In the genomic region with DNA sequence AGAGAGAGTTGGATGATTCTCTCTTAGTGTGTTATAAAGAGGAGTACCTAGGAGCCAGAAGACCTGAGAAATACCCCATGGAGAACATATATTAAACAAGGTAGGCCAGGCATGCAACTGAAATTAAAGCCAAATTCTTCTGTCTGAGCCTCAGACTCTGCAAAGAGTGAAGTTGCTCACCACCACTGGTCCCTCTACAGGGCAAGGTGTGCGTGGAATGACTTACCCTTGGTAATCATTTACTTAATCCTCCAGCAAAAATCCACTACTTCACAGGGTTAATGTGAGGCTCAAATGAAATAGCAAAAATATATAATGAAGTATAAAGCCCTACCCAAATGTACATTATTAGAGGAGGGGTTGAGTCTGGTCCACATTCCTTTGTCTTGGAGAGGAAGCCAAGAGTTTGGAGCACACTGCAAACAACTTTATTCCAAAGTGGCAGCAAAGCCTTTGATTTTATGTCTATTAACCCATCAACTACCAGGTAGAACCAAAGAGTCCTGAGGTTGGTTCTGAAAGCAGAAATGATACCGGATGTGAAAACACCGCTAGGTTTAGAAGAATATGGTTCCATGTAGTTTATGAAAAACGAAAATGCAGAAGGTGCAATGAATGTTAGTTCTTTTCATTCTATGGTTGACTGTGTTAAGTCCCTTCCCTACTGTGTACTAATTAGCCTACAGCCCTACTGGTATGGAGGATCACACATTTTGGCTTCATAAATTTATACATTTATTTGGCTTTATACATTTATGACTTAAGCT, we compare ENCODE assay signal across 15 cellular contexts. TPM values are rescaled to one million over a fixed set of nuclear protein-coding genes. Genes with fewer than 3 reads are reported as not detected.
DNase-seq lines count a peak whose midpoint lies in the region; ATAC-seq and FAIRE-seq lines count a peak whose summit lies in the region.
"Had no signal": no experiment of that assay in that cellular context is flagged by ENCODE, and none has a peak within 500 bp of the region (broad histone marks: within the 10 kb centered on the region; RNA-seq: fewer than 3 reads in every experiment).

No MANE protein-coding gene starts in this region.

- peaks cover 19 to 33% of the 10 kb centered on the region in 2 donors for H3K36me3 Mint-ChIP-seq in activated T-cell treated with anti-CD3 and anti-CD28 coated beads, Interleukin-2, amount 50 U/mL, for 72 hours (ENCODE audit: insufficient read depth in 2 of 2)
- peaks cover 32 to 47% of the 10 kb centered on the region in 2 donors for H3K36me3 Mint-ChIP-seq in stimulated activated naive B cell treated with anti-CD40 and anti-IgM and Interleukin-4, amounts not matched to agents 10 μg/mL and 1 μg/mL and 100 μg/mL, for 72 hours
- H3K36me3 Mint-ChIP-seq in T-helper 2 cell treated with Interferon-gamma antibody and Interleukin-4, amounts not matched to agents 5 μg/mL and 100 μg/mL, for 36 hours (ENCODE audit: low read depth) = peaks cover 64% of the 10 kb centered on the region

- no peaks in the 10 kb centered on the region for H3K9me3 Mint-ChIP-seq in activated T-cell treated with anti-CD3 and anti-CD28 coated beads, Interleukin-2, amount 50 U/mL, for 72 hours
- no peaks in the 10 kb centered on the region for H3K9me3 Mint-ChIP-seq in stimulated activated naive B cell treated with anti-CD40 and anti-IgM and Interleukin-4, amounts not matched to agents 10 μg/mL and 1 μg/mL and 100 μg/mL, for 72 hours
- no peaks in the 10 kb centered on the region for H3K9me3 Mint-ChIP-seq in T-helper 2 cell treated with Interferon-gamma antibody and Interleukin-4, amounts not matched to agents 5 μg/mL and 100 μg/mL, for 36 hours
- H3K9me3 Mint-ChIP-seq: type B pancreatic cell had no signal

- H3K4me1 Mint-ChIP-seq in activated T-cell treated with anti-CD3 and anti-CD28 coated beads, Interleukin-2, amount 50 U/mL, for 72 hours (ENCODE audit: low read depth) = no peaks in the 10 kb centered on the region
- peaks cover 18 to 29% of the 10 kb centered on the region in 2 donors for H3K4me1 Mint-ChIP-seq in stimulated activated naive B cell treated with anti-CD40 and anti-IgM and Interleukin-4, amounts not matched to agents 10 μg/mL and 1 μg/mL and 100 μg/mL, for 72 hours
- H3K4me1 Mint-ChIP-seq in T-helper 2 cell treated with Interferon-gamma antibody and Interleukin-4, amounts not matched to agents 5 μg/mL and 100 μg/mL, for 36 hours (ENCODE audit: low read depth) = peaks cover 15% of the 10 kb centered on the region

- DNase-seq in activated T-cell treated with anti-CD3 and anti-CD28 coated beads, Interleukin-2, amount 50 U/mL, for 72 hours = no peak
- no peak for DNase-seq in activated T-cell treated with anti-CD3 and anti-CD28 coated beads, Interleukin-2, amount 50 U/mL, for 48 hours
- no peak for DNase-seq in stimulated activated naive B cell treated with anti-CD40 and anti-IgM and Interleukin-4, amounts not matched to agents 10 μg/mL and 1 μg/mL and 100 μg/mL, for 72 hours
- DNase-seq in cardiac septum (ENCODE audit: low spot score) = no peak
- no peak for DNase-seq in T-helper 2 cell treated with Interferon-gamma antibody and Interleukin-4, amounts not matched to agents 5 μg/mL and 100 μg/mL, for 36 hours (ENCODE audit: low spot score)
- DNase-seq in RCC 7860 (ENCODE audit: low spot score) = no peak
- DNase-seq: EL, NCI-H1105, posterior cingulate gyrus had no signal

- intact Hi-C loops in cardiac septum (cut with DNase I) = no loop called here

- no peak overlapping the region for H3K4me3 Mint-ChIP-seq in activated T-cell treated with anti-CD3 and anti-CD28 coated beads, Interleukin-2, amount 50 U/mL, for 72 hours
- no peak overlapping the region for H3K4me3 Mint-ChIP-seq in stimulated activated naive B cell treated with anti-CD40 and anti-IgM and Interleukin-4, amounts not matched to agents 10 μg/mL and 1 μg/mL and 100 μg/mL, for 72 hours
- no peak overlapping the region for H3K4me3 Mint-ChIP-seq in T-helper 2 cell treated with Interferon-gamma antibody and Interleukin-4, amounts not matched to agents 5 μg/mL and 100 μg/mL, for 36 hours
- H3K4me3 Mint-ChIP-seq: type B pancreatic cell had no signal

- FAIRE-seq in RCC 7860 (lab: Jason Lieb, UNC) = no peak
- FAIRE-seq: A204.1, colon had no signal

- no peaks in the 10 kb centered on the region for H3K27me3 Mint-ChIP-seq in activated T-cell treated with anti-CD3 and anti-CD28 coated beads, Interleukin-2, amount 50 U/mL, for 72 hours (ENCODE audit: low read depth)
- H3K27me3 Mint-ChIP-seq in stimulated activated naive B cell treated with anti-CD40 and anti-IgM and Interleukin-4, amounts not matched to agents 10 μg/mL and 1 μg/mL and 100 μg/mL, for 72 hours = no peaks in the 10 kb centered on the region
- no peaks in the 10 kb centered on the region for H3K27me3 Mint-ChIP-seq in T-helper 2 cell treated with Interferon-gamma antibody and Interleukin-4, amounts not matched to agents 5 μg/mL and 100 μg/mL, for 36 hours (ENCODE audit: low read depth)
- H3K27me3 Mint-ChIP-seq: type B pancreatic cell had no signal

- peak overlapping the region; percentile 73 for H3K27ac Mint-ChIP-seq in activated T-cell treated with anti-CD3 and anti-CD28 coated beads, Interleukin-2, amount 50 U/mL, for 72 hours
- H3K27ac Mint-ChIP-seq in stimulated activated naive B cell treated with anti-CD40 and anti-IgM and Interleukin-4, amounts not matched to agents 10 μg/mL and 1 μg/mL and 100 μg/mL, for 72 hours = no peak overlapping the region
- no peak overlapping the region for H3K27ac Mint-ChIP-seq in T-helper 2 cell treated with Interferon-gamma antibody and Interleukin-4, amounts not matched to agents 5 μg/mL and 100 μg/mL, for 36 hours
- H3K27ac Mint-ChIP-seq: type B pancreatic cell had no signal

- no peak for ATAC-seq in activated T-cell treated with anti-CD3 and anti-CD28 coated beads, Interleukin-2, amount 50 U/mL, for 72 hours (replicated peaks in 1 of 2)
- ATAC-seq in GM21619 (IDR thresholded peaks at IDR 0.05; ENCODE audit: unreplicated experiment) = peak; percentile 78
- ATAC-seq in HG03354 (IDR thresholded peaks at IDR 0.05; ENCODE audit: poor library complexity, severe bottlenecking, unreplicated experiment) = peak; percentile 81
- ATAC-seq in stimulated activated naive B cell treated with anti-CD40 and anti-IgM and Interleukin-4, amounts not matched to agents 10 μg/mL and 1 μg/mL and 100 μg/mL, for 72 hours (replicated peaks) = peak; percentile 85 to 94

RNA-seq across cellular contexts. Expression of gene SSR2, which starts 8.5 kb away (rescaled TPM):
- 100 to 1,000 TPM; 193 to 234 TPM for total RNA-seq in activated T-cell treated with anti-CD3 and anti-CD28 coated beads, Interleukin-2, amount 50 U/mL, for 72 hours
- total RNA-seq in cardiac septum = 81.2 TPM

RNA-seq across cellular contexts. Expression of gene ARHGEF2, which starts 33.9 kb away (rescaled TPM):
- 100 to 1,000 TPM; 152 to 163 TPM for total RNA-seq in activated T-cell treated with anti-CD3 and anti-CD28 coated beads, Interleukin-2, amount 50 U/mL, for 72 hours
- 95.9 TPM for total RNA-seq in cardiac septum

RNA-seq across cellular contexts. Expression of gene UBQLN4, which starts 41.4 kb away (rescaled TPM):
- total RNA-seq in activated T-cell treated with anti-CD3 and anti-CD28 coated beads, Interleukin-2, amount 50 U/mL, for 72 hours = 10 to 100 TPM; 31.4 to 42.6 TPM
- 26.3 TPM for total RNA-seq in cardiac septum

RNA-seq across cellular contexts. Expression of gene LAMTOR2, which starts 42.3 kb away (rescaled TPM):
- total RNA-seq in activated T-cell treated with anti-CD3 and anti-CD28 coated beads, Interleukin-2, amount 50 U/mL, for 72 hours = 10 to 100 TPM; 58.7 to 61.8 TPM
- 49.8 TPM for total RNA-seq in cardiac septum

RNA-seq across cellular contexts. Expression of gene RAB25, which starts 48.7 kb away (rescaled TPM):
- total RNA-seq in activated T-cell treated with anti-CD3 and anti-CD28 coated beads, Interleukin-2, amount 50 U/mL, for 72 hours = under 1 TPM; 0.53 to 0.95 TPM
- total RNA-seq in cardiac septum = not detected
- total RNA-seq: glomerular endothelial cell had no signal

Comparison
In these comparisons a context has a peak if more than half of its experiments do, and no peak if none do; other contexts are left out.
1. ATAC-seq: peak in GM21619 (single experiment), HG03354 (single experiment) and stimulated activated naive B cell treated with anti-CD40 and anti-IgM and Interleukin-4, amounts not matched to agents 10 μg/mL and 1 μg/mL and 100 μg/mL, for 72 hours (2 of 2); none in activated T-cell treated with anti-CD3 and anti-CD28 coated beads, Interleukin-2, amount 50 U/mL, for 72 hours (0 of 2).